16 cellular contexts compared by ENCODE assay signal in the genomic region with DNA sequence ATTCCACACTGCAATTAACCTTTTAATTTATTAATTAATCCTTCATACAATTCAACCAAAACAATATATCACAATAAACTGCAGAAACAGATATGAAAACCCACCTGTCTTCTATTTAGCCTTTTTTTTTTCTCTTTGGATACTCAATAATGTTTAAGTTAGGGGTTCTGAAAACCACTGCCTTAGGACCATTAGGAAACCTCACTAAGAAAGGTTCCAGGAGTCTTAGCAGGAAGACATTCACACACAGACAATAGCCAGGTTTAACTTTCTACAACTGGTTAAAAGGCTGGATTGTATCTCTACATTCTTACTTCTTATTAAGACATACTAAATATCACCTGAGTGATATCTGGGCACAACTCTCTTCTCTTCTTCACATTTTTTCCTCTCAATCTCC. TPM values are rescaled to one million over a fixed set of nuclear protein-coding genes. Genes with fewer than 3 reads are reported as not detected.
A peak's percentile ranks its signal among the peaks of the same experiment; 100 is the strongest.
DNase-seq lines count a peak whose midpoint lies in the region; ATAC-seq and TF ChIP-seq lines count a peak whose summit lies in the region.
"Had no signal": no experiment of that assay in that cellular context is flagged by ENCODE, and none has a peak within 500 bp of the region (broad histone marks: within the 10 kb centered on the region; RNA-seq: fewer than 3 reads in every experiment).

No MANE protein-coding gene starts in this region.

- H3K36me3 Mint-ChIP-seq in GM23338 (ENCODE audit: low read depth): peaks cover 12% of the 10 kb centered on the region; the same call in 2 of the 3 replicates
- H3K36me3 Mint-ChIP-seq in activated naive CD8-positive, alpha-beta T cell treated with anti-CD3 and anti-CD28 coated beads, Interleukin-2, amount 50 U/mL, for 24 hours (ENCODE audit: low read depth): peaks cover 7% of the 10 kb centered on the region
- peaks cover 16% of the 10 kb centered on the region for H3K36me3 Mint-ChIP-seq in nephron progenitor cell (ENCODE audit: low read depth)

- TF ChIP-seq CTCF in AG04450 (IDR thresholded peaks at IDR 0.05; ENCODE audit: low read depth, low read length) (no peak), GM23338 (conservative IDR thresholded peaks at IDR 0.05; ENCODE audit: low read depth in 2 of 2) (no peak), nephron progenitor cell (IDR thresholded peaks at IDR 0.05) (no peak)

- DNase-seq in AG04450 (ENCODE audit: low read depth, low spot score) (no peak), GM23338 (ENCODE audit: low spot score) (no peak), nephron progenitor cell (no peak), NOMO-1 (lab: John Stamatoyannopoulos, UW; ENCODE audit: unreplicated experiment in 2 of 2) (no peak), NCI-H146 (lab: John Stamatoyannopoulos, UW) (no peak)
- no peak for DNase-seq in activated naive CD8-positive, alpha-beta T cell treated with anti-CD3 and anti-CD28 coated beads, Interleukin-2, amount 50 U/mL, for 24 hours
- DNase-seq in stimulated activated CD4-positive, alpha-beta T cell treated with anti-CD3 and anti-CD28 coated beads, Interleukin-2, amount 100 ng/mL, for 48 hours: no peak
- DNase-seq: activated CD4-positive, alpha-beta T cell treated with anti-CD3 and anti-CD28 coated beads, Interleukin-2, amount 50 U/mL, for 48 hours; activated effector memory CD4-positive, alpha-beta T cell treated with Interleukin-2 at 50 U/mL for 16 hours; AML-193; kidney glomerular epithelial cell; NCI-H187 treated with DMSO at 0.1 percent for 48 hours; pancreas; SK-N-SH; stomach had no signal

- H3K4me1 Mint-ChIP-seq in GM23338 (peaks cover 21% of the 10 kb centered on the region), nephron progenitor cell (peaks cover 36% of the 10 kb centered on the region)
- peaks cover 58% of the 10 kb centered on the region for H3K4me1 Mint-ChIP-seq in activated naive CD8-positive, alpha-beta T cell treated with anti-CD3 and anti-CD28 coated beads, Interleukin-2, amount 50 U/mL, for 24 hours

- H3K9me3 Mint-ChIP-seq in GM23338 (no peaks in the 10 kb centered on the region), nephron progenitor cell (no peaks in the 10 kb centered on the region)
- no peaks in the 10 kb centered on the region for H3K9me3 Mint-ChIP-seq in activated naive CD8-positive, alpha-beta T cell treated with anti-CD3 and anti-CD28 coated beads, Interleukin-2, amount 50 U/mL, for 24 hours

- CTCF ChIA-PET in AG04450 (lab: Charles Lee): interaction anchor here (1.4 kb wide), 1 partner anchor 327 kb away, joined by 3 read pairs; no protein-coding TSS in a partner anchor

- peaks cover 1% of the 10 kb centered on the region; the same call in 1 of the 2 replicates for H3K36me3 ChIP-seq in GM23338 (ENCODE audit: insufficient read depth)
- H3K36me3 ChIP-seq: pancreas had no signal

- no peak overlapping the region for H2AFZ ChIP-seq in GM23338

- H3K27me3 ChIP-seq in AG04450 (ENCODE audit: control insufficient read depth, insufficient read depth, low read length) (no peaks in the 10 kb centered on the region), GM23338 (ENCODE audit: insufficient read depth) (no peaks in the 10 kb centered on the region)
- H3K27me3 ChIP-seq: pancreas, stomach had no signal

- H3K4me3 Mint-ChIP-seq in GM23338 (no peak overlapping the region), nephron progenitor cell (peak overlapping the region; percentile 4)
- no peak overlapping the region for H3K4me3 Mint-ChIP-seq in activated naive CD8-positive, alpha-beta T cell treated with anti-CD3 and anti-CD28 coated beads, Interleukin-2, amount 50 U/mL, for 24 hours

- H3K4me3 ChIP-seq in AG04450 (ENCODE audit: low read depth, low read length): peak overlapping the region; percentile 27
- H3K4me3 ChIP-seq in GM23338: no peak overlapping the region
- H3K4me3 ChIP-seq: pancreas had no signal

- peaks cover 9% of the 10 kb centered on the region for H3K4me1 ChIP-seq in GM23338 (ENCODE audit: insufficient read depth)

- no peaks in the 10 kb centered on the region for H3K9me2 ChIP-seq in GM23338 (ENCODE audit: insufficient read depth)
- H3K9me2 ChIP-seq: SK-N-SH had no signal

- no peak for ATAC-seq in GM23338
- ATAC-seq in activated naive CD8-positive, alpha-beta T cell treated with anti-CD3 and anti-CD28 coated beads, Interleukin-2, amount 50 U/mL, for 24 hours: no peak
- no peak for ATAC-seq in GM19455 (IDR thresholded peaks at IDR 0.05; ENCODE audit: unreplicated experiment)
- ATAC-seq: pancreas had no signal

- H3K4me2 ChIP-seq in GM23338: peak overlapping the region; percentile 15; the same call in 1 of the 2 replicates
- H3K4me2 ChIP-seq: SK-N-SH had no signal

- peaks cover 64% of the 10 kb centered on the region for H3K79me2 ChIP-seq in GM23338 (replicated peaks; ENCODE audit: insufficient read depth)

- H3F3A ChIP-seq in GM23338 (replicated peaks; ENCODE audit: low read depth): no peaks in the 10 kb centered on the region; the same call in none of the 2 replicates

- H3K27ac Mint-ChIP-seq in GM23338: peak overlapping the region; percentile 5; the same call in 1 of the 2 replicates
- peak overlapping the region; percentile 29 for H3K27ac Mint-ChIP-seq in activated naive CD8-positive, alpha-beta T cell treated with anti-CD3 and anti-CD28 coated beads, Interleukin-2, amount 50 U/mL, for 24 hours
- no peak overlapping the region for H3K27ac Mint-ChIP-seq in nephron progenitor cell

- no peaks in the 10 kb centered on the region for H4K20me1 ChIP-seq in GM23338 (replicated peaks; ENCODE audit: insufficient read depth)

- H3K27ac ChIP-seq in AG04450 (ENCODE audit: low read depth, low read length): no peak overlapping the region
- H3K27ac ChIP-seq in GM23338 (ENCODE audit: low read depth): no peak overlapping the region
- H3K27ac ChIP-seq: pancreas, stomach had no signal

- POLR2A ChIA-PET in AG04450 (lab: Yijun Ruan, JAX): no interaction called here

- H3K27me3 Mint-ChIP-seq in GM23338 (ENCODE audit: insufficient read depth, low read depth, poor library complexity): no peaks in the 10 kb centered on the region
- H3K27me3 Mint-ChIP-seq in activated naive CD8-positive, alpha-beta T cell treated with anti-CD3 and anti-CD28 coated beads, Interleukin-2, amount 50 U/mL, for 24 hours: no peaks in the 10 kb centered on the region
- no peaks in the 10 kb centered on the region for H3K27me3 Mint-ChIP-seq in nephron progenitor cell (ENCODE audit: low read depth, poor library complexity)

- H3K9me3 ChIP-seq in AG04450 (ENCODE audit: control insufficient read depth, insufficient read depth, low read length): no peaks in the 10 kb centered on the region; the same call in 1 of the 2 replicates
- H3K9me3 ChIP-seq: pancreas, SK-N-SH, stomach had no signal

TF ChIP-seq in GM23338, 12 proteins besides CTCF, POLR2A, EP300 and RAD21 (continues in another document):
- TF ChIP-seq EZH2 (IDR thresholded peaks at IDR 0.05; ENCODE audit: low read depth, unreplicated experiment): no peak
- no peak for TF ChIP-seq STAT1 (IDR thresholded peaks at IDR 0.05; ENCODE audit: unreplicated experiment)
- no peak for TF ChIP-seq CREB1 (CRISPR knock-in tag; IDR thresholded peaks at IDR 0.05; ENCODE audit: low read depth)

RNA-seq across cellular contexts. Expression of a gene that starts 3.3 kb away (rescaled TPM):
- polyA plus RNA-seq in AG04450 (2011; rRNA removed) (289 and 310 TPM in 2 replicates), GM23338 (2016; fragmentation: Nextera tagmentation; extraction: Ambion mirVana) (19.8 and 22.7 TPM in 2 replicates)
- 361 and 545 TPM in 2 replicates for polyA minus RNA-seq in AG04450 (2011; rRNA and poly(A)+ RNA removed)
- 60.9 and 89.9 TPM in 2 replicates for total RNA-seq in GM23338 (2014; rRNA removed; shearing (Covaris generic))

RNA-seq across cellular contexts. Expression of a gene that starts 14.4 kb away (rescaled TPM):
- polyA plus RNA-seq in AG04450 (2011; rRNA removed) (9.7 and 15.4 TPM in 2 replicates), GM23338 (2016; fragmentation: Nextera tagmentation; extraction: Ambion mirVana) (28.9 and 37.0 TPM in 2 replicates)
- 6.9 and 7.2 TPM in 2 replicates for polyA minus RNA-seq in AG04450 (2011; rRNA and poly(A)+ RNA removed)
- total RNA-seq in GM23338 (2014; rRNA removed; shearing (Covaris generic)): 47.8 and 61.6 TPM in 2 replicates

Comparison
In these comparisons a context has a peak if more than half of its experiments do, and no peak if none do; other contexts are left out.
1. RNA of a gene that starts 3.3 kb away (polyA plus RNA-seq): 289 to 310 TPM in AG04450; 19.8 to 22.7 TPM in GM23338; every median in the first group is over 10 times any median in the second.